In the genomic region with DNA sequence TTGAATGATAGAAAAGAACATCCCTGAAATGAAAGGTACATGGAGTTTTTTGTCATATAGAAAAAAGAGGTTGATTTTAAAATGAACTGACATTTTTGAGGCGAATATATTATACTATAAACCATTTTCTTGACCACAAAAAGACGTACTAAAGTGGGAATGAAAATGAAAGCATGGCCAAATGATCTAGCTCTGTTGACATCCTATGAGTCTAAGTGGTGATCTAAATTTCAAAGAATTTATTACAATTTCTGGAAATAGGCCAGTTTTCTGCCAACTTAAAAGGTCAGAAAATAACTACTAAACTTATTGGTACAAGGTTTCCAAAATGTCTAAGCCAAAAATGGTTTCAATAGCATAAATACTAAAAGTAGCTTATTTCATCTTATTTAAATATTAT, we compare ENCODE assay signal across 14 cellular contexts.
DNase-seq lines count a peak whose midpoint lies in the region; ATAC-seq and TF ChIP-seq lines count a peak whose summit lies in the region.
"Had no signal": no experiment of that assay in that cellular context is flagged by ENCODE, and none has a peak within 500 bp of the region (broad histone marks: within the 10 kb centered on the region; RNA-seq: fewer than 3 reads in every experiment).

No MANE protein-coding gene starts in this region.

- POLR2A ChIA-PET in PC-3 (lab: Charles Lee; ENCODE audit: unreplicated experiment): no interaction called here

- H3K36me3 ChIP-seq in PC-3 (ENCODE audit: low read depth, low read length): no peaks in the 10 kb centered on the region

- no peaks in the 10 kb centered on the region for H3K27me3 ChIP-seq in PC-3 (ENCODE audit: low read length)

- H3K4me2 ChIP-seq in PC-3 (ENCODE audit: low read length): peak overlapping the region; percentile 18; the same call in 1 of the 2 replicates
- H3K4me2 ChIP-seq: PC-9 had no signal

- intact Hi-C loops in PC-3 (cut with micrococcal nuclease): no loop called here

- no peak overlapping the region for H3K4me3 ChIP-seq in PC-3 (ENCODE audit: low read length)
- H3K4me3 ChIP-seq in fibroblast of mammary gland (ENCODE audit: control insufficient read depth, low read depth, low read length): no peak overlapping the region
- no peak overlapping the region for H3K4me3 ChIP-seq in retinal pigment epithelial cell (ENCODE audit: low read length)
- H3K4me3 ChIP-seq: PC-9 had no signal

- H3K9me3 ChIP-seq in PC-3 (ENCODE audit: low read length): no peaks in the 10 kb centered on the region

- no peaks in the 10 kb centered on the region for H4K20me1 ChIP-seq in PC-3 (ENCODE audit: low read length)

- no peak overlapping the region for H3K27ac ChIP-seq in PC-3 (ENCODE audit: low read length)
- H3K27ac ChIP-seq: PC-9 had no signal

- no peak overlapping the region for H3K9ac ChIP-seq in PC-3 (ENCODE audit: low read length)

- H3K9me2 ChIP-seq in PC-3 (replicated peaks; ENCODE audit: low read length): no peaks in the 10 kb centered on the region

- no peaks in the 10 kb centered on the region for H3K4me1 ChIP-seq in PC-3 (ENCODE audit: insufficient read depth, low read length)

- BruUV-seq in PC-3 (replicated peaks; lab: Mats Ljungman, UMichigan): no TSS peak

- TF ChIP-seq CTCF in PC-3 (conservative IDR thresholded peaks at IDR 0.05; ENCODE audit: low read depth, low read length) (no peak), fibroblast of mammary gland (conservative IDR thresholded peaks at IDR 0.05; ENCODE audit: control insufficient read depth, insufficient read depth, low read depth, low read length) (no peak), retinal pigment epithelial cell (conservative IDR thresholded peaks at IDR 0.05; ENCODE audit: low read depth, low read length) (no peak)

- H3K79me2 ChIP-seq in PC-3 (ENCODE audit: low read length): no peaks in the 10 kb centered on the region

- DNase-seq in HS-27A (ENCODE audit: low read depth): peak; percentile 23
- DNase-seq in PC-3: peak; percentile 42
- peak; percentile 8 for DNase-seq in fibroblast of mammary gland (ENCODE audit: low read depth)
- DNase-seq in retinal pigment epithelial cell (ENCODE audit: low read depth): peak; percentile 51
- DNase-seq in cerebellar nuclear complex (lab: John Stamatoyannopoulos, UW): no peak
- DNase-seq: AML-193, COR-L47, DMS153, NCI-H187 treated with DMSO at 0.1 percent for 48 hours, NCI-H2171 treated with DMSO at 0.1 percent for 48 hours, NCI-H748 treated with DMSO at 0.1 percent for 48 hours, PC-9 had no signal

- CTCF ChIA-PET in PC-3 (lab: Charles Lee): no interaction called here

- ATAC-seq in PC-3 (peak; percentile 18; the same call in 1 of the 2 replicates), HG02571 (IDR thresholded peaks at IDR 0.05; ENCODE audit: unreplicated experiment) (no peak), HG03342 (IDR thresholded peaks at IDR 0.05; ENCODE audit: unreplicated experiment) (no peak)

- H2AFZ ChIP-seq in PC-3 (ENCODE audit: low read length): peak overlapping the region; percentile 26; the same call in 1 of the 2 replicates
- H2AFZ ChIP-seq: PC-9 had no signal

- H3F3A ChIP-seq in PC-3 (ENCODE audit: low read length, unreplicated experiment): no peaks in the 10 kb centered on the region

Comparison
In these comparisons a context has a peak if more than half of its experiments do, and no peak if none do; other contexts are left out.
1. DNase-seq: peak in HS-27A (single experiment), PC-3 (single experiment), fibroblast of mammary gland (single experiment) and retinal pigment epithelial cell (single experiment); none in cerebellar nuclear complex (0 of 2).